Comparison of ENCODE assay signal across 11 cellular contexts in genomic region chr5:2755811-2756210, GRCh38. TPM values are rescaled to one million over a fixed set of nuclear protein-coding genes. Genes with fewer than 3 reads are reported as not detected.
A peak's percentile ranks its signal among the peaks of the same experiment; 100 is the strongest.
DNase-seq lines count a peak whose midpoint lies in the region; ATAC-seq and TF ChIP-seq lines count a peak whose summit lies in the region.
"Had no signal": no experiment of that assay in that cellular context is flagged by ENCODE, and none has a peak within 500 bp of the region (broad histone marks: within the 10 kb centered on the region; RNA-seq: fewer than 3 reads in every experiment).

No MANE protein-coding gene starts in this region.

- peaks cover 61% of the 10 kb centered on the region for H3K27me3 ChIP-seq in kidney epithelial cell (ENCODE audit: control insufficient read depth, insufficient read depth, low read length)
- peaks cover 32% of the 10 kb centered on the region for H3K27me3 ChIP-seq in suprapubic skin

- peak overlapping the region; percentile 37 for H3K4me3 ChIP-seq in astrocyte of the spinal cord (ENCODE audit: low read depth, low read length)
- peak overlapping the region; percentile 17 for H3K4me3 ChIP-seq in kidney epithelial cell (ENCODE audit: low read depth, low read length)
- peak overlapping the region; percentile 54 for H3K4me3 ChIP-seq in suprapubic skin
- H3K4me3 ChIP-seq: GM12878 had no signal

- H3K27me3 Mint-ChIP-seq in activated T-cell treated with anti-CD3 and anti-CD28 coated beads, Interleukin-2, amount 50 U/mL, for 4 hours (ENCODE audit: low read depth), result peaks cover 64% of the 10 kb centered on the region
- peaks cover 40 to 62% of the 10 kb centered on the region in 2 donors for H3K27me3 Mint-ChIP-seq in T-cell

- TF ChIP-seq EP300 in suprapubic skin (IDR thresholded peaks at IDR 0.05), result no peak

- H3K36me3 ChIP-seq in kidney epithelial cell (ENCODE audit: control insufficient read depth, insufficient read depth, low read length) (no peaks in the 10 kb centered on the region), suprapubic skin (no peaks in the 10 kb centered on the region)

- H3K27ac ChIP-seq in suprapubic skin, result peak overlapping the region; percentile 92

- TF ChIP-seq POLR2A in suprapubic skin (IDR thresholded peaks at IDR 0.05), result no peak

- in situ Hi-C loops in astrocyte of the spinal cord (cut with HindIII; ENCODE audit: low sequenced_read_pairs), result no loop called here

- peak overlapping the region; percentile 11 for H3K4me3 Mint-ChIP-seq in activated T-cell treated with anti-CD3 and anti-CD28 coated beads, Interleukin-2, amount 50 U/mL, for 4 hours
- peak overlapping the region in 1 of 3 donors; percentile 52 for H3K4me3 Mint-ChIP-seq in T-cell

- no peaks in the 10 kb centered on the region for H3K9me3 Mint-ChIP-seq in activated T-cell treated with anti-CD3 and anti-CD28 coated beads, Interleukin-2, amount 50 U/mL, for 4 hours
- no peaks in the 10 kb centered on the region for H3K9me3 Mint-ChIP-seq in T-cell
- H3K9me3 Mint-ChIP-seq: activated T-helper 2 cell treated with anti-CD3 and anti-CD28 coated beads, Interferon-gamma antibody, Interleukin-2, Interleukin-4, amounts not matched to agents 10 μg/mL and 5 μg/mL and 100 μg/mL, durations not matched to agents 14 hours and 24 hours and 36 hours had no signal

- ATAC-seq in activated T-cell treated with anti-CD3 and anti-CD28 coated beads, Interleukin-2, amount 50 U/mL, for 4 hours, result no peak
- ATAC-seq in T-cell (replicated peaks in 1 of 4), result no peak
- ATAC-seq: GM12878 had no signal

- H3K27ac Mint-ChIP-seq in T-cell, result no peak overlapping the region
- H3K27ac Mint-ChIP-seq: activated T-helper 2 cell treated with anti-CD3 and anti-CD28 coated beads, Interferon-gamma antibody, Interleukin-2, Interleukin-4, amounts not matched to agents 10 μg/mL and 5 μg/mL and 100 μg/mL, durations not matched to agents 14 hours and 24 hours and 36 hours had no signal

- DNase-seq in activated T-cell treated with anti-CD3 and anti-CD28 coated beads, Interleukin-2, amount 50 U/mL, for 4 hours, result no peak
- DNase-seq in activated T-cell treated with anti-CD3 and anti-CD28 coated beads for 4 hours (no peak), astrocyte of the spinal cord (ENCODE audit: low read depth, low spot score) (no peak), kidney epithelial cell (ENCODE audit: low read depth) (no peak), suprapubic skin (ENCODE audit: low spot score in 2 of 2) (no peak), NCI-H146 (lab: John Stamatoyannopoulos, UW) (no peak), NOMO-1 treated with DMSO at 0.1 percent for 48 hours (lab: John Stamatoyannopoulos, UW; ENCODE audit: unreplicated experiment) (no peak), T-cell (no peak)
- DNase-seq: NCI-H1436 had no signal

- WGBS in suprapubic skin, result 18% methylated on average over 27 of the region's 27 CpGs

- peaks cover 60% of the 10 kb centered on the region for H3K4me1 ChIP-seq in suprapubic skin

- TF ChIP-seq CTCF in astrocyte of the spinal cord (IDR thresholded peaks at IDR 0.05; ENCODE audit: low read depth, low read length), result no peak
- TF ChIP-seq CTCF in kidney epithelial cell (IDR thresholded peaks at IDR 0.05; ENCODE audit: insufficient read depth, low read length, poor library complexity, severe bottlenecking), result no peak
- TF ChIP-seq CTCF in suprapubic skin (IDR thresholded peaks at IDR 0.05), result no peak

- CTCF ChIA-PET in T-cell (lab: Charles Lee), result no interaction called here

- POLR2A ChIA-PET in T-cell (lab: Charles Lee), result no interaction called here

- no peaks in the 10 kb centered on the region for H3K9me3 ChIP-seq in suprapubic skin

- no peaks in the 10 kb centered on the region for H3K36me3 Mint-ChIP-seq in activated T-cell treated with anti-CD3 and anti-CD28 coated beads, Interleukin-2, amount 50 U/mL, for 4 hours (ENCODE audit: insufficient read depth)
- H3K36me3 Mint-ChIP-seq in T-cell, result no peaks in the 10 kb centered on the region

- peaks cover 13% of the 10 kb centered on the region for H3K4me1 Mint-ChIP-seq in activated T-cell treated with anti-CD3 and anti-CD28 coated beads, Interleukin-2, amount 50 U/mL, for 4 hours (ENCODE audit: low read depth)
- H3K4me1 Mint-ChIP-seq in T-cell, result peaks cover 10 to 20% (median 17%) of the 10 kb centered on the region in 3 donors

RNA-seq across cellular contexts. Expression of gene IRX2, which starts 4.3 kb away (rescaled TPM):
- total RNA-seq in activated T-cell treated with anti-CD3 and anti-CD28 coated beads, Interleukin-2, amount 50 U/mL, for 4 hours, result under 1 TPM in 2 of 3 donors, not detected in 1; 0.13 to 0.14 TPM
- total RNA-seq in kidney epithelial cell (2.8 and 5.5 TPM in 2 replicates), suprapubic skin (10 to 100 TPM; 24.3 to 41.1 (median 32.7) TPM), T-cell (under 1 TPM in 2 of 5 donors, not detected in 3; 0.13 to 0.26 TPM)
- total RNA-seq: activated T-helper 2 cell treated with anti-CD3 and anti-CD28 coated beads, Interferon-gamma antibody, Interleukin-2, Interleukin-4, amounts not matched to agents 10 μg/mL and 5 μg/mL and 100 μg/mL, durations not matched to agents 14 hours and 24 hours and 36 hours; GM12878 had no signal
